Comparison of ENCODE assay signal across 9 cellular contexts in the genomic region with DNA sequence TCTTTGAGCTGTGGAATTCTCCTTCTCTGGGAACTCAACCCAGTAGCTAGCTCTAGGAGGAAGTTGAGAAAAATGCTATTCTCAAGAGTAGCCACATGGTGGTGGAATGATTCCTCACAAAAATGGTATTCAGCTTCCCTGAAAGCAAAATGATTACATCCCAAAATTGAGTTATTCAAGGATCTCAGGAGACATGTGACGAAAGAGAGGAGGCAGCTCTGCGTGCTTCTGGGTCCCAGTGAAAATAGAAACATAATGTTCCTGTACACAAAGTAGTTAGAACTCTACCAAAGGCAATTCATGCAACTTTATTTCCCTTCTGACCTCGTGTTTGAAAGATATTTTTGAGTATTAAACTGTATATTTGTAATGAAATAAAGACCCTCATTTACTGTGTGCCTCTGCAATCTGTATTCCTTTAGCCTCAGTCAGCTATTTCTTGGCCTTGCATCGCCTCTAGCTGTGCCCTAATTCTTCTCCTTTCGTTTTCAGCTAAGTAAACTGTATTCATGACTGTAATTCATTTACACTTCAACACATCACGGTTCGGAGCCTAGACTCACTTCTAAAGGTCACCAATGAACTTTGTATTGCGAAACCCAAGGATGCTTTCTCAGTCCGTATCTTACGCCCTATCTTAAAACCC.
DNase-seq lines count a peak whose midpoint lies in the region; ATAC-seq and TF ChIP-seq lines count a peak whose summit lies in the region.
"Had no signal": no experiment of that assay in that cellular context is flagged by ENCODE, and none has a peak within 500 bp of the region (broad histone marks: within the 10 kb centered on the region; RNA-seq: fewer than 3 reads in every experiment).

No MANE protein-coding gene starts in this region.

- peaks cover 0 to 20% (median 10%) of the 10 kb centered on the region in 3 donors for H3K4me1 ChIP-seq in esophagus squamous epithelium

- ATAC-seq in HG03354 (IDR thresholded peaks at IDR 0.05; ENCODE audit: poor library complexity, severe bottlenecking, unreplicated experiment) = peak; percentile 77
- ATAC-seq in SK-N-SH treated with all-trans-retinoic acid at 6 μM for 48 hours = peak; percentile 89
- peak; percentile 87 to 91 for ATAC-seq in natural killer cell treated with Interleukin-12 subunit alpha and Interleukin-12 subunit beta and Interleukin-15 and Interleukin-18, amount 100 ng/mL, for 72 hours

- H3K27ac ChIP-seq in esophagus squamous epithelium = peak overlapping the region; percentile 58 to 89 (median 82)

- DNase-seq in GM04503 (ENCODE audit: low read depth) (peak; percentile 85), esophagus squamous epithelium (lab: John Stamatoyannopoulos, UW) (no peak), NK-92 (lab: John Stamatoyannopoulos, UW; ENCODE audit: unreplicated experiment) (no peak)
- peak; percentile 63 for DNase-seq in natural killer cell treated with Interleukin-12 subunit alpha and Interleukin-12 subunit beta and Interleukin-15 and Interleukin-18, amount 100 ng/mL, for 72 hours (ENCODE audit: low spot score)
- no peak for DNase-seq in activated effector memory CD4-positive, alpha-beta T cell treated with Interleukin-2 at 50 U/mL for 16 hours
- DNase-seq in activated CD4-positive, alpha-beta T cell treated with anti-CD3 and anti-CD28 coated beads for 48 hours = no peak

- TF ChIP-seq POLR2A in esophagus squamous epithelium (IDR thresholded peaks at IDR 0.05) = no peak

- H3K27me3 Mint-ChIP-seq in natural killer cell treated with Interleukin-12 subunit alpha and Interleukin-12 subunit beta and Interleukin-15 and Interleukin-18, amount 100 ng/mL, for 72 hours = no peaks in the 10 kb centered on the region
- H3K27me3 Mint-ChIP-seq: activated naive CD8-positive, alpha-beta T cell had no signal

- no peak overlapping the region for H3K4me3 Mint-ChIP-seq in natural killer cell treated with Interleukin-12 subunit alpha and Interleukin-12 subunit beta and Interleukin-15 and Interleukin-18, amount 100 ng/mL, for 72 hours
- H3K4me3 Mint-ChIP-seq: activated naive CD8-positive, alpha-beta T cell had no signal

- H3K36me3 Mint-ChIP-seq in natural killer cell treated with Interleukin-12 subunit alpha and Interleukin-12 subunit beta and Interleukin-15 and Interleukin-18, amount 100 ng/mL, for 72 hours = no peaks in the 10 kb centered on the region
- H3K36me3 Mint-ChIP-seq: activated naive CD8-positive, alpha-beta T cell had no signal

- TF ChIP-seq CTCF in esophagus squamous epithelium (IDR thresholded peaks at IDR 0.05) = peak; percentile 26 to 78 (median 60)

- WGBS in esophagus squamous epithelium, 2 donors = 24 to 32% methylated on average over 10 of the region's 10 CpGs

- peaks cover 21 to 24% of the 10 kb centered on the region in 2 donors for H3K4me1 Mint-ChIP-seq in natural killer cell treated with Interleukin-12 subunit alpha and Interleukin-12 subunit beta and Interleukin-15 and Interleukin-18, amount 100 ng/mL, for 72 hours (ENCODE audit: low read depth in 2 of 2)

- H3K4me3 ChIP-seq in esophagus squamous epithelium = peak overlapping the region in 3 of 4 donors; percentile 1 to 55 (median 11)

- no peaks in the 10 kb centered on the region for H3K9me3 ChIP-seq in esophagus squamous epithelium

- no peaks in the 10 kb centered on the region for H3K27me3 ChIP-seq in esophagus squamous epithelium

- intact Hi-C loops in esophagus squamous epithelium (cut with DNase I) = loop anchor here (5.0 kb wide), 1 partner anchor 376 kb away; no protein-coding TSS in a partner anchor

- no peak overlapping the region for H3K27ac Mint-ChIP-seq in natural killer cell treated with Interleukin-12 subunit alpha and Interleukin-12 subunit beta and Interleukin-15 and Interleukin-18, amount 100 ng/mL, for 72 hours
- H3K27ac Mint-ChIP-seq: activated naive CD8-positive, alpha-beta T cell had no signal

- H3K9me3 Mint-ChIP-seq in natural killer cell treated with Interleukin-12 subunit alpha and Interleukin-12 subunit beta and Interleukin-15 and Interleukin-18, amount 100 ng/mL, for 72 hours = no peaks in the 10 kb centered on the region

- no peaks in the 10 kb centered on the region for H3K36me3 ChIP-seq in esophagus squamous epithelium

TF ChIP-seq in SK-N-SH treated with all-trans-retinoic acid at 6 μM for 48 hours, 23 proteins besides CTCF, POLR2A, EP300 and RAD21:
- TF ChIP-seq ZNF565 (CRISPR knock-in tag; conservative IDR thresholded peaks at IDR 0.05; ENCODE audit: low read depth) (no peak), ISL1 (CRISPR knock-in tag; IDR thresholded peaks at IDR 0.05) (no peak), RARB (CRISPR knock-in tag; IDR thresholded peaks at IDR 0.05) (no peak), OSR1 (CRISPR knock-in tag; IDR thresholded peaks at IDR 0.05) (no peak), TCF4 (CRISPR knock-in tag; IDR thresholded peaks at IDR 0.05; ENCODE audit: borderline replicate concordance) (no peak), ESRRG (CRISPR knock-in tag; IDR thresholded peaks at IDR 0.05) (no peak), TOX (CRISPR knock-in tag; IDR thresholded peaks at IDR 0.05; ENCODE audit: borderline replicate concordance) (no peak), CSDC2 (CRISPR knock-in tag; IDR thresholded peaks at IDR 0.05) (no peak), GLIS3 (CRISPR knock-in tag; IDR thresholded peaks at IDR 0.05) (no peak), PPARA (CRISPR knock-in tag; IDR thresholded peaks at IDR 0.05; ENCODE audit: borderline replicate concordance) (no peak)
- TF ChIP-seq, protein P1, sequence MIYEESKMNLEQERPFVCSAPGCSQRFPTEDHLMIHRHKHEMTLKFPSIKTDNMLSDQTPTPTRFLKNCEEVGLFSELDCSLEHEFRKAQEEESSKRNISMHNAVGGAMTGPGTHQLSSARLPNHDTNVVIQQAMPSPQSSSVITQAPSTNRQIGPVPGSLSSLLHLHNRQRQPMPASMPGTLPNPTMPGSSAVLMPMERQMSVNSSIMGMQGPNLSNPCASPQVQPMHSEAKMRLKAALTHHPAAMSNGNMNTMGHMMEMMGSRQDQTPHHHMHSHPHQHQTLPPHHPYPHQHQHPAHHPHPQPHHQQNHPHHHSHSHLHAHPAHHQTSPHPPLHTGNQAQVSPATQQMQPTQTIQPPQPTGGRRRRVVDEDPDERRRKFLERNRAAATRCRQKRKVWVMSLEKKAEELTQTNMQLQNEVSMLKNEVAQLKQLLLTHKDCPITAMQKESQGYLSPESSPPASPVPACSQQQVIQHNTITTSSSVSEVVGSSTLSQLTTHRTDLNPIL (CRISPR knock-in tag; IDR thresholded peaks at IDR 0.05; ENCODE audit: low read depth) = no peak

Comparison
In these comparisons a context has a peak if more than half of its experiments do, and no peak if none do; other contexts are left out.
1. DNase-seq: peak in GM04503 (single experiment) and natural killer cell treated with Interleukin-12 subunit alpha and Interleukin-12 subunit beta and Interleukin-15 and Interleukin-18, amount 100 ng/mL, for 72 hours (single experiment); none in esophagus squamous epithelium (single experiment), activated effector memory CD4-positive, alpha-beta T cell treated with Interleukin-2 at 50 U/mL for 16 hours (single experiment), activated CD4-positive, alpha-beta T cell treated with anti-CD3 and anti-CD28 coated beads for 48 hours (single experiment) and NK-92 (single experiment).
2. Peak in every context shown above with its lines, with median percentiles within 50 percentile points of each other: ATAC-seq.